ENCODE assay signal across 1 cellular context in the genomic region with DNA sequence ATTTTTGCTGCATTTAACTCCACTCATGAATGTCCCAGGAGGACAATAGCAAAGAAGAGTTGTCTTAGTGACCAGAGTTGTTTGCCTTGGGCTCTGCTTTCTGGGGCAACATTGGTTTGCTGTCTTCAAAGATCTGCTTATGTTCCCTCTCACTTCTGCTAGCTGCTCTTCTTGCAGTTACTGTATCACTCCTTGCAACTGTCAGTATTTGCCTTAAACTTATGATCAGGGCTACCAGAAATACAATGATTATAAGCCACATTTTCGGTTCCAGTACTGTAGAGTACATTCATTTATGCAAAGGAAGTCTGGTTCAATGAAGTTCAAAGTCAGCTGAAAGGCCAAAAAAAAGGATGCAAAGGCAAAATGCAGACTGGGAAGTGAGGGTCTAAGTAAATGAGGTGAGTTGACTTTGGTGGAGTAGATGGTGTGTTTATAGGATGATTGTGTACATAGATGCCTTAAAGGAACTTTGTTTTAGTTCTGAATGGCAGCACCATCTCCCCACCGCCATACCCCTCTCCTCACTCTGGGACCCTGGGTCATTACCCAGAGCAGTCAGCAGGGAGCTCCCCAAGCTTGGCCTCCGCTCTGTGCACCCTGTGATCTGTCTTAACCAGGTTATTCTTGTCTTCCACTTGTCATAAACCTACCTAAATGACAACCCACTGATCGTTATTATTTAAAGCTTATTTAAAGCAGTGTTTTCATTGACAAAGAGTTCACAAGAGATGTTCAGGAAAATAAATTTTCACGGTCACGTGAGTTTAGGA.
TF ChIP-seq lines count a peak whose summit lies in the region.

No MANE protein-coding gene starts in this region.

TF ChIP-seq in HEK293, 187 proteins besides CTCF, POLR2A, EP300 and RAD21 (continued from another document):
- no peak for TF ChIP-seq ZNF398 (tag by site-specific recombination; IDR thresholded peaks at IDR 0.05)
- TF ChIP-seq ZNF654 (tag by site-specific recombination; IDR thresholded peaks at IDR 0.05; ENCODE audit: low read depth) = 0 out of 2 replicates have a peak, but pooled peaks have one; percentile 7
